8 cellular contexts compared by ENCODE assay signal in the genomic region with DNA sequence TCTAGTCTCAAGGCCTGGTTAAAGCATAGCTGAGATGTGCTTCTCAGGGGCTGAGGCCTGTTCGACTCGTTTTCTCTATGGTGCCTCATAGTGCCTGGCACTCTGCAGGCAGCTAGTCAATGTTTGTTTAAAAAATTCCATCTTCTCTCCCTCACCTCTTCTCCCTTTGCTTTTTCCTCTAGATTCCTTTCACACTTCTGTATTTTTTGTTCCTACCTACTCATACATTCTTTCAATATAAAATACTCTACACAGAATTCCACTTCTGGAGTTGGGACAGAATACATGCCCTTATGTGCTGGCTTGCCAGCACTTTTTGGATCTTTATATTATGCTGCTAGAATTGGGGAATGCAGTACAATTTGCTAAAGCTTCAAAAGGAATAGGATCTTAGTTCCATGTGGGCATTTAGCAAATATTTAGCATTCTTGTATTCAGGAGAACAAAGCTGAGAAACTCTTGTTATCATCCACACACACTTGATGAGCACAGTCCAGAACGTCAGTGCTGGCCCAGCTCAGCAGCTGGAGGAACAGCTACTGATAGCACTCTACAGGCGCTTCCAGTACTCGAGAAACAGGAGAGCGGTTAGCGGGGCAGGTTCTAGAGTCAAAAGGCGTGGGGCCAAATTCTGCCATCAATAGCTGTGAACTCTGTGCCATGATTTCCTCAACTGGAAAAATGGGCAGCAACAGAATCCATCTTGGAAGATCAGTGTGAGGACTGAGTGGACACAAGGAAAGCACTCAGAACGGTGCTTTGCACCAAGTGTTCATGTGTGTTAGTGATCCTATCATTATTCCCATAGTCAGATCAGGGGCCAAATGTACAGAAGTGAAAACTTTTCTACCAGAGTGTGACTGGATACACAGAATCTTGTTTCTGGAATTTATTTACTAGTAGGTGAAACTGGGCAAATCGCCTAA. TPM values are rescaled to one million over a fixed set of nuclear protein-coding genes. Genes with fewer than 3 reads are reported as not detected.
DNase-seq lines count a peak whose midpoint lies in the region; ATAC-seq and TF ChIP-seq lines count a peak whose summit lies in the region.

No MANE protein-coding gene starts in this region.

- H3K79me2 ChIP-seq in DOHH2 (ENCODE audit: control insufficient read depth, low read length) (peaks cover 90% of the 10 kb centered on the region), SK-N-SH (ENCODE audit: insufficient read depth) (peaks cover 80% of the 10 kb centered on the region), parathyroid adenoma (peaks cover 12% of the 10 kb centered on the region)

- H3K4me3 ChIP-seq in DOHH2 (ENCODE audit: low read length) (peak overlapping the region; percentile 98), SK-N-SH (ENCODE audit: low read depth in 2 of 2, low read length in 1 of 2) (peak overlapping the region in 1 of 2 experiments; percentile 32; a peak in 2 of 4 replicates), esophagus (ENCODE audit: low read depth in 1 of 2, low read length in 2 of 2) (no peak overlapping the region), parathyroid adenoma (ENCODE audit: low read depth, low read length) (peak overlapping the region; percentile 16)

- H3K27ac ChIP-seq in DOHH2 (ENCODE audit: low read depth, low read length) (no peak overlapping the region), SK-N-SH (ENCODE audit: low read depth in 2 of 2, low read length in 1 of 2) (peak overlapping the region in 1 of 2 experiments; percentile 71; a peak in 2 of 4 replicates), esophagus (ENCODE audit: low read depth in 2 of 2, low read length in 1 of 2) (peak overlapping the region; percentile 86), parathyroid adenoma (peak overlapping the region; percentile 29)

- peak overlapping the region; percentile 93 for H3K4me2 ChIP-seq in DOHH2 (ENCODE audit: low read length)
- H3K4me2 ChIP-seq in SK-N-SH: peak overlapping the region; percentile 85
- H3K4me2 ChIP-seq in parathyroid adenoma (ENCODE audit: low read length): peak overlapping the region; percentile 11

- H4K20me1 ChIP-seq in DOHH2 (ENCODE audit: control insufficient read depth, insufficient read depth, low read depth, low read length) (peaks cover 17% of the 10 kb centered on the region; the same call in 1 of the 2 replicates), SK-N-SH (ENCODE audit: insufficient read depth) (no peaks in the 10 kb centered on the region)

- ATAC-seq in GM18870 (IDR thresholded peaks at IDR 0.05; ENCODE audit: unreplicated experiment) (no peak), GM19397 (IDR thresholded peaks at IDR 0.05; ENCODE audit: unreplicated experiment) (no peak)
- no peak for ATAC-seq in activated CD4-positive, CD25-positive, alpha-beta regulatory T cell treated with anti-CD3 and anti-CD28 coated beads, Interleukin-2, amount 50 U/mL, for 24 hours

- DNase-seq in SK-N-SH (no peak), NCI-H748 treated with DMSO at 0.1 percent for 48 hours (lab: John Stamatoyannopoulos, UW) (no peak)

- H3K4me1 ChIP-seq in DOHH2 (ENCODE audit: control insufficient read depth, low read length): peaks cover 60% of the 10 kb centered on the region
- peaks cover 7 to 20% of the 10 kb centered on the region in 2 experiments; a peak in 2 of 4 replicates for H3K4me1 ChIP-seq in SK-N-SH (ENCODE audit: control insufficient read depth in 1 of 2, insufficient read depth in 2 of 2, low read depth in 1 of 2, low read length in 1 of 2)
- peaks cover 4 to 6% of the 10 kb centered on the region in 2 donors for H3K4me1 ChIP-seq in esophagus (ENCODE audit: control insufficient read depth in 2 of 2, insufficient read depth in 2 of 2, low read length in 1 of 2)
- peaks cover 13% of the 10 kb centered on the region for H3K4me1 ChIP-seq in parathyroid adenoma

- H2AFZ ChIP-seq in SK-N-SH (ENCODE audit: low read depth): no peak overlapping the region
- no peak overlapping the region for H2AFZ ChIP-seq in parathyroid adenoma

- no peak for TF ChIP-seq RAD21 in SK-N-SH (IDR thresholded peaks at IDR 0.05; ENCODE audit: low read length)

- TF ChIP-seq EP300 in SK-N-SH (IDR thresholded peaks at IDR 0.05; ENCODE audit: borderline replicate concordance in 1 of 2, low read depth in 1 of 2, low read length in 1 of 2): no peak

- H3K9me3 ChIP-seq in DOHH2 (ENCODE audit: control insufficient read depth, insufficient read depth, low read length): no peaks in the 10 kb centered on the region
- H3K9me3 ChIP-seq in SK-N-SH: no peaks in the 10 kb centered on the region
- no peaks in the 10 kb centered on the region for H3K9me3 ChIP-seq in esophagus (ENCODE audit: control insufficient read depth in 2 of 2, insufficient read depth in 1 of 2, low read depth in 1 of 2, low read length in 1 of 2)
- no peaks in the 10 kb centered on the region for H3K9me3 ChIP-seq in parathyroid adenoma (ENCODE audit: control insufficient read depth, low read length)

- H3F3A ChIP-seq in DOHH2 (ENCODE audit: control insufficient read depth, insufficient read depth) (peaks cover 11% of the 10 kb centered on the region), SK-N-SH (replicated peaks; ENCODE audit: insufficient read depth) (peaks cover 29% of the 10 kb centered on the region)

- TF ChIP-seq CTCF in DOHH2 (IDR thresholded peaks at IDR 0.05; ENCODE audit: low read depth, low read length, poor library complexity, severe bottlenecking): no peak
- no peak for TF ChIP-seq CTCF in SK-N-SH (IDR thresholded peaks at IDR 0.05)
- no peak for TF ChIP-seq CTCF in parathyroid adenoma (IDR thresholded peaks at IDR 0.05)

- CTCF ChIA-PET in SK-N-SH (lab: Yijun Ruan, JAX): interaction anchor here (1.0 to 3.0 kb wide), 2 partner anchors 9 to 15 kb away, joined by 3 to 13 read pairs; a partner anchor contains a TSS

- POLR2A ChIA-PET in SK-N-SH (lab: Yijun Ruan, JAX): no interaction called here

- H3K27me3 ChIP-seq in DOHH2 (ENCODE audit: control insufficient read depth, low read length) (no peaks in the 10 kb centered on the region), SK-N-SH (ENCODE audit: insufficient read depth) (no peaks in the 10 kb centered on the region), esophagus (ENCODE audit: control insufficient read depth in 1 of 2, insufficient read depth in 2 of 2, low read length in 2 of 2) (no peaks in the 10 kb centered on the region), parathyroid adenoma (ENCODE audit: control insufficient read depth, insufficient read depth, low read length) (no peaks in the 10 kb centered on the region)

- peak overlapping the region; percentile 34; the same call in 1 of the 2 replicates for H3K9ac ChIP-seq in SK-N-SH
- no peak overlapping the region for H3K9ac ChIP-seq in parathyroid adenoma

- no peaks in the 10 kb centered on the region for H3K9me2 ChIP-seq in DOHH2 (replicated peaks; ENCODE audit: control insufficient read depth, low read length)
- no peaks in the 10 kb centered on the region for H3K9me2 ChIP-seq in SK-N-SH

- WGBS in SK-N-SH (ENCODE audit: low lambda C conversion rate): 66% methylated on average over 9 of the region's 10 CpGs
- WGBS in esophagus, 2 donors: 51 to 52% methylated on average over 10 of the region's 10 CpGs

- H3K36me3 ChIP-seq in DOHH2 (ENCODE audit: control insufficient read depth, low read length): peaks cover 63% of the 10 kb centered on the region
- no peaks in the 10 kb centered on the region for H3K36me3 ChIP-seq in SK-N-SH (replicated peaks in 1 of 2; ENCODE audit: control insufficient read depth in 1 of 2, insufficient read depth in 2 of 2, low read length in 1 of 2)
- H3K36me3 ChIP-seq in esophagus (ENCODE audit: control insufficient read depth in 2 of 2, insufficient read depth in 2 of 2, low read length in 1 of 2): peaks cover 0 to 2% of the 10 kb centered on the region in 2 donors
- H3K36me3 ChIP-seq in parathyroid adenoma (ENCODE audit: control insufficient read depth, insufficient read depth, low read length): no peaks in the 10 kb centered on the region

TF ChIP-seq in SK-N-SH, 30 proteins besides CTCF, POLR2A, EP300 and RAD21 (continues in another document):
- TF ChIP-seq SIN3A (IDR thresholded peaks at IDR 0.05; ENCODE audit: borderline replicate concordance, low read depth, low read length): no peak
- TF ChIP-seq YY1 (IDR thresholded peaks at IDR 0.05; ENCODE audit: low read depth): no peak
- TF ChIP-seq NRF1 (IDR thresholded peaks at IDR 0.05; ENCODE audit: low read depth, low read length): no peak
- TF ChIP-seq NFIC (IDR thresholded peaks at IDR 0.05; ENCODE audit: borderline replicate concordance): no peak

RNA-seq across cellular contexts. Expression of a gene that starts 3.4 kb away (rescaled TPM):
- polyA plus RNA-seq in SK-N-SH (2012; rRNA removed) (17.8 and 23.0 TPM in 2 replicates), esophagus (10 to 100 TPM in 1 of 2 donors, 1 to 10 TPM in 1; 9.2 to 16.5 TPM)
- 15.1 and 19.6 TPM in 2 replicates for polyA plus RNA-seq in SK-N-SH (2012; cell fraction: cytosol; rRNA removed)
- 30.5 and 40.6 TPM in 2 replicates for polyA plus RNA-seq in SK-N-SH (2012; cell fraction: nucleus; rRNA removed)

RNA-seq across cellular contexts. Expression of a gene that starts 8.4 kb away (rescaled TPM):
- polyA plus RNA-seq in SK-N-SH (2012; rRNA removed) (11.9 and 15.2 TPM in 2 replicates), esophagus (10 to 100 TPM; 12.5 to 19.4 TPM)
- 8.8 and 10.2 TPM in 2 replicates for polyA plus RNA-seq in SK-N-SH (2012; cell fraction: cytosol; rRNA removed)
- polyA plus RNA-seq in SK-N-SH (2012; cell fraction: nucleus; rRNA removed): 33.8 and 37.1 TPM in 2 replicates

RNA-seq across cellular contexts. Expression of a gene that starts 15.6 kb away (rescaled TPM):
- polyA plus RNA-seq in SK-N-SH (2012; rRNA removed): 33.1 and 33.6 TPM in 2 replicates
- polyA plus RNA-seq in SK-N-SH (2012; cell fraction: cytosol; rRNA removed): 41.1 and 46.9 TPM in 2 replicates
- polyA plus RNA-seq in SK-N-SH (2012; cell fraction: nucleus; rRNA removed): 6.2 and 10.6 TPM in 2 replicates
- polyA plus RNA-seq in esophagus: 10 to 100 TPM; 14.4 to 41.1 TPM

RNA-seq across cellular contexts. Expression of a gene that starts 40.9 kb away (rescaled TPM):
- polyA plus RNA-seq in SK-N-SH (2012; rRNA removed): 21.8 and 23.4 TPM in 2 replicates
- 24.6 and 27.2 TPM in 2 replicates for polyA plus RNA-seq in SK-N-SH (2012; cell fraction: cytosol; rRNA removed)
- polyA plus RNA-seq in SK-N-SH (2012; cell fraction: nucleus; rRNA removed): 14.2 and 14.9 TPM in 2 replicates
- 10 to 100 TPM; 24.1 to 28.9 TPM for polyA plus RNA-seq in esophagus

RNA-seq across cellular contexts. Expression of a gene that starts 41.1 kb away (rescaled TPM):
- polyA plus RNA-seq in SK-N-SH (2012; rRNA removed) (1.2 and 1.9 TPM in 2 replicates), esophagus (under 1 TPM; 0.06 to 0.86 TPM)
- polyA plus RNA-seq in SK-N-SH (2012; cell fraction: cytosol; rRNA removed): 0.45 and 0.54 TPM in 2 replicates
- 5.6 and 10.7 TPM in 2 replicates for polyA plus RNA-seq in SK-N-SH (2012; cell fraction: nucleus; rRNA removed)

Comparison
In these comparisons a context has a peak if more than half of its experiments do, and no peak if none do; other contexts are left out.
1. H3K4me2 ChIP-seq: peak in every context shown above with its lines; median percentile 93 in DOHH2; 85 in SK-N-SH; 11 in parathyroid adenoma.
2. H3K4me3 ChIP-seq: peak in DOHH2 (single experiment) and parathyroid adenoma (single experiment); none in esophagus (0 of 2).